Comparison of ENCODE assay signal across 24 cellular contexts in the genomic region with DNA sequence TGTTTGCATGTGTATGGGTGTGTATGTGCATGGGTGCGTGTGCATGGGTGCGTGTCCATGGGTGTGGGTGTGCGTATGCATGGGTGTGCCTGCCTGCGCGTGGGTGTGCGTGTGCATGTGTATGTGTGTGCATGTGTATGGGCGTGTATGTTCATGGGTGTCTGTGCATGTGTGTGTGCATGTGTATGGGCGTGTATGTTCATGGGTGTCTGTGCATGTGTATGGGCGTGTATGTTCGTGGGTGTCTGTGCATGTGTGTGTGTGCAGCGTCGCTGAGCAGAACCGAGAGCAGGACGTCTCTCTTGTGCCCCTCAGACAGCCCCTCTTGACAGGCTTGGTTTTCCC. TPM values are rescaled to one million over a fixed set of nuclear protein-coding genes. Genes with fewer than 3 reads are reported as not detected.
DNase-seq lines count a peak whose midpoint lies in the region; ATAC-seq, FAIRE-seq and TF ChIP-seq lines count a peak whose summit lies in the region.
"Had no signal": no experiment of that assay in that cellular context is flagged by ENCODE, and none has a peak within 500 bp of the region (broad histone marks: within the 10 kb centered on the region; RNA-seq: fewer than 3 reads in every experiment).

No MANE protein-coding gene starts in this region.

- peak overlapping the region; percentile 31 to 55 for H3K4me3 Mint-ChIP-seq in CD14-positive monocyte
- H3K4me3 Mint-ChIP-seq in endothelial cell (ENCODE audit: unreplicated experiment), result peak overlapping the region; percentile 74
- H3K4me3 Mint-ChIP-seq in nephron progenitor cell, result peak overlapping the region; percentile 56
- H3K4me3 Mint-ChIP-seq: activated CD8-positive, alpha-beta T cell treated with anti-CD3 and anti-CD28 coated beads for 36 hours; activated naive CD8-positive, alpha-beta T cell treated with anti-CD3 and anti-CD28 coated beads, Interleukin-2, amount 10 ng/mL, durations not matched to agents 7 days and 5 days; activated T-cell treated with anti-CD3 and anti-CD28 coated beads, Interleukin-2, amount 50 U/mL, for 4 hours had no signal

- ATAC-seq in HG02588 (IDR thresholded peaks at IDR 0.05; ENCODE audit: unreplicated experiment) (no peak), HG03175 (IDR thresholded peaks at IDR 0.05; ENCODE audit: unreplicated experiment) (no peak)

- H3K27ac Mint-ChIP-seq in CD14-positive monocyte (no peak overlapping the region), endothelial cell (ENCODE audit: unreplicated experiment) (peak overlapping the region; percentile 36), nephron progenitor cell (no peak overlapping the region)
- H3K27ac Mint-ChIP-seq: activated CD8-positive, alpha-beta T cell treated with anti-CD3 and anti-CD28 coated beads for 36 hours; activated naive CD8-positive, alpha-beta T cell treated with anti-CD3 and anti-CD28 coated beads, Interleukin-2, amount 10 ng/mL, durations not matched to agents 7 days and 5 days; dendritic cell treated with granulocyte-macrophage colony-stimulating factor and Interleukin-4, amounts not matched to agents 40 ng/mL and 50 ng/mL, for 4 days; T-cell had no signal

- peak; percentile 62 for FAIRE-seq in HTR-8/SVneo (lab: Jason Lieb, UNC)
- FAIRE-seq: keratinocyte had no signal

- peaks cover 4 to 15% (median 6%) of the 10 kb centered on the region in 3 donors for H3K27me3 Mint-ChIP-seq in CD14-positive monocyte (ENCODE audit: low read depth in 3 of 3)
- H3K27me3 Mint-ChIP-seq in endothelial cell (ENCODE audit: unreplicated experiment), result peaks cover 6% of the 10 kb centered on the region
- H3K27me3 Mint-ChIP-seq in nephron progenitor cell (ENCODE audit: low read depth, poor library complexity), result peaks cover 57% of the 10 kb centered on the region

- H3K9me3 Mint-ChIP-seq in CD14-positive monocyte, result peaks cover 0 to 2% (median 0%) of the 10 kb centered on the region in 7 donors
- H3K9me3 Mint-ChIP-seq in endothelial cell (ENCODE audit: unreplicated experiment), result no peaks in the 10 kb centered on the region
- H3K9me3 Mint-ChIP-seq in nephron progenitor cell, result no peaks in the 10 kb centered on the region
- H3K9me3 Mint-ChIP-seq: activated CD8-positive, alpha-beta T cell treated with anti-CD3 and anti-CD28 coated beads for 36 hours; activated naive CD8-positive, alpha-beta T cell treated with anti-CD3 and anti-CD28 coated beads, Interleukin-2, amount 10 ng/mL, durations not matched to agents 7 days and 5 days; activated T-cell treated with anti-CD3 and anti-CD28 coated beads, Interleukin-2, amount 50 U/mL, for 4 hours; dendritic cell treated with granulocyte-macrophage colony-stimulating factor and Interleukin-4, amounts not matched to agents 40 ng/mL and 50 ng/mL, for 4 days; T-cell had no signal

- DNase-seq in CD14-positive monocyte (ENCODE audit: low spot score) (no peak), HTR-8/SVneo (ENCODE audit: insufficient read length, low spot score) (no peak), endothelial cell (ENCODE audit: low spot score) (no peak), nephron progenitor cell (no peak), NCI-H446 treated with DMSO at 0.1 percent for 48 hours (lab: John Stamatoyannopoulos, UW) (no peak), NCI-H187 treated with DMSO at 0.1 percent for 48 hours (lab: John Stamatoyannopoulos, UW) (no peak)
- DNase-seq: activated CD8-positive, alpha-beta T cell treated with anti-CD3 and anti-CD28 coated beads for 36 hours; activated naive CD8-positive, alpha-beta T cell treated with anti-CD3 and anti-CD28 coated beads, Interleukin-2, amount 10 ng/mL, durations not matched to agents 7 days and 5 days; activated T-cell treated with anti-CD3 and anti-CD28 coated beads, Interleukin-2, amount 50 U/mL, for 4 hours; brain microvascular endothelial cell; COR-L47; mammary epithelial cell; NCI-H1105 treated with DMSO at 0.1 percent for 48 hours; NCI-H748 treated with DMSO at 0.1 percent for 48 hours; OCI-M1; SHP77; T-cell had no signal

- no peak for TF ChIP-seq CTCF in CD14-positive monocyte (IDR thresholded peaks at IDR 0.05)
- TF ChIP-seq CTCF in endothelial cell (IDR thresholded peaks at IDR 0.05; ENCODE audit: unreplicated experiment), result no peak
- no peak for TF ChIP-seq CTCF in nephron progenitor cell (IDR thresholded peaks at IDR 0.05)

- H3K4me1 Mint-ChIP-seq in CD14-positive monocyte (peaks cover 5% of the 10 kb centered on the region), endothelial cell (ENCODE audit: unreplicated experiment) (peaks cover 3% of the 10 kb centered on the region), nephron progenitor cell (peaks cover 8% of the 10 kb centered on the region)

- intact Hi-C loops in CD14-positive monocyte (cut with micrococcal nuclease), result no loop called here

- H3K36me3 Mint-ChIP-seq in CD14-positive monocyte (no peaks in the 10 kb centered on the region), endothelial cell (ENCODE audit: low read depth, unreplicated experiment) (peaks cover 7% of the 10 kb centered on the region), nephron progenitor cell (ENCODE audit: low read depth) (no peaks in the 10 kb centered on the region)
- H3K36me3 Mint-ChIP-seq: activated naive CD8-positive, alpha-beta T cell treated with anti-CD3 and anti-CD28 coated beads, Interleukin-2, amount 10 ng/mL, durations not matched to agents 7 days and 5 days; T-cell had no signal

RNA-seq across cellular contexts. Expression of a gene that starts 13.9 kb away (rescaled TPM):
- polyA plus RNA-seq in CD14-positive monocyte, result not detected
- total RNA-seq in endothelial cell (ENCODE audit: unreplicated experiment), result 0.15 TPM
- total RNA-seq: activated naive CD8-positive, alpha-beta T cell treated with anti-CD3 and anti-CD28 coated beads, Interleukin-2, amount 10 ng/mL, durations not matched to agents 7 days and 5 days; LHCN-M2; mammary epithelial cell had no signal
- polyA plus RNA-seq: keratinocyte, mammary epithelial cell, neural cell had no signal

RNA-seq across cellular contexts. Expression of a gene that starts 38.1 kb away (rescaled TPM):
- 10 to 100 TPM; 38.8 to 40.4 TPM for polyA plus RNA-seq in CD14-positive monocyte
- 112 TPM for total RNA-seq in endothelial cell (ENCODE audit: unreplicated experiment)

RNA-seq across cellular contexts. Expression of a gene that starts 59.4 kb away (rescaled TPM):
- not detected for polyA plus RNA-seq in CD14-positive monocyte
- total RNA-seq in endothelial cell (ENCODE audit: unreplicated experiment), result not detected
- total RNA-seq: activated CD8-positive, alpha-beta T cell treated with anti-CD3 and anti-CD28 coated beads for 36 hours; activated naive CD8-positive, alpha-beta T cell treated with anti-CD3 and anti-CD28 coated beads, Interleukin-2, amount 10 ng/mL, durations not matched to agents 7 days and 5 days; activated T-cell treated with anti-CD3 and anti-CD28 coated beads, Interleukin-2, amount 50 U/mL, for 4 hours; LHCN-M2; mammary epithelial cell; T-cell; temporal lobe had no signal
- polyA plus RNA-seq: keratinocyte, mammary epithelial cell, neural cell had no signal
